Comparison of ENCODE assay signal across 10 cellular contexts in the genomic region with DNA sequence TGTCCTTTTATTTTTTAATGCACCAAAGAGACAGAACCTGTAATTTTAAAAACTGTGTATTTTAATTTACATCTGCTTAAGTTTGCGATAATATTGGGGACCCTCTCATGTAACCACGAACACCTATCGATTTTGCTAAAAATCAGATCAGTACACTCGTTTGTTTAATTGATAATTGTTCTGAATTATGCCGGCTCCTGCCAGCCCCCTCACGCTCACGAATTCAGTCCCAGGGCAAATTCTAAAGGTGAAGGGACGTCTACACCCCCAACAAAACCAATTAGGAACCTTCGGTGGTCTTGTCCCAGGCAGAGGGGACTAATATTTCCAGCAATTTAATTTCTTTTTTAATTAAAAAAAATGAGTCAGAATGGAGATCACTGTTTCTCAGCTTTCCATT. TPM values are rescaled to one million over a fixed set of nuclear protein-coding genes. Genes with fewer than 3 reads are reported as not detected.
DNase-seq lines count a peak whose midpoint lies in the region; ATAC-seq, FAIRE-seq and TF ChIP-seq lines count a peak whose summit lies in the region.
"Had no signal": no experiment of that assay in that cellular context is flagged by ENCODE, and none has a peak within 500 bp of the region (broad histone marks: within the 10 kb centered on the region; RNA-seq: fewer than 3 reads in every experiment).

No MANE protein-coding gene starts in this region.

- peaks cover 20% of the 10 kb centered on the region for H4K20me1 ChIP-seq in osteoblast (ENCODE audit: insufficient read depth, low read length)

- TF ChIP-seq CTCF in fibroblast of mammary gland (conservative IDR thresholded peaks at IDR 0.05; ENCODE audit: control insufficient read depth, insufficient read depth, low read depth, low read length) (no peak), osteoblast (IDR thresholded peaks at IDR 0.05; ENCODE audit: extremely low read depth, low read depth, low read length) (no peak)

- H3K9me3 ChIP-seq in T-helper 17 cell (ENCODE audit: control insufficient read depth, low read length, poor library complexity, severe bottlenecking) (no peaks in the 10 kb centered on the region), osteoblast (ENCODE audit: low read depth, low read length) (no peaks in the 10 kb centered on the region)

- peaks cover 46% of the 10 kb centered on the region for H3K79me2 ChIP-seq in osteoblast (ENCODE audit: insufficient read depth, low read length)

- peak overlapping the region; percentile 97 for H3K27ac ChIP-seq in osteoblast (ENCODE audit: low read depth, low read length)

- FAIRE-seq in G401.6 (lab: Jason Lieb, UNC): peak; percentile 84

- H3K27ac Mint-ChIP-seq in T-helper 17 cell: no peak overlapping the region

- H3K4me3 Mint-ChIP-seq in T-helper 17 cell: peak overlapping the region; percentile 92
- H3K4me3 Mint-ChIP-seq: activated CD8-positive, alpha-beta memory T cell treated with anti-CD3 and anti-CD28 coated beads, Interleukin-2, amount 10 ng/mL, durations not matched to agents 7 days and 5 days had no signal

- peaks cover 18% of the 10 kb centered on the region for H3K36me3 ChIP-seq in osteoblast (ENCODE audit: insufficient read depth, low read length)

- DNase-seq in T-helper 17 cell: no peak
- no peak for DNase-seq in fibroblast of mammary gland (ENCODE audit: low read depth)
- DNase-seq in osteoblast (ENCODE audit: insufficient read length, low spot score, missing footprints): no peak
- no peak for DNase-seq in COLO829 (ENCODE audit: low spot score)
- DNase-seq in hippocampal formation (lab: John Stamatoyannopoulos, UW): no peak
- DNase-seq in stimulated activated CD4-positive, alpha-beta T cell treated with anti-CD3 and anti-CD28 coated beads, Interleukin-1b, Interleukin-23, amount 100 ng/mL, for 48 hours: no peak
- DNase-seq in activated CD8-positive, alpha-beta memory T cell treated with anti-CD3 and anti-CD28 coated beads, Interleukin-2, amount 50 U/mL, for 4 hours: no peak
- DNase-seq: activated CD8-positive, alpha-beta memory T cell treated with anti-CD3 and anti-CD28 coated beads, Interleukin-2, amount 10 ng/mL, durations not matched to agents 7 days and 5 days; stimulated activated naive CD4-positive, alpha-beta T cell treated with Interleukin-2 at 50 U/mL for 16 hours had no signal

- peaks cover 28% of the 10 kb centered on the region for H3K4me1 Mint-ChIP-seq in T-helper 17 cell

- peaks cover 4% of the 10 kb centered on the region for H3K36me3 Mint-ChIP-seq in T-helper 17 cell (ENCODE audit: low read depth)
- H3K36me3 Mint-ChIP-seq: activated CD8-positive, alpha-beta memory T cell treated with anti-CD3 and anti-CD28 coated beads, Interleukin-2, amount 10 ng/mL, durations not matched to agents 7 days and 5 days had no signal

- no peak for ATAC-seq in T-helper 17 cell
- ATAC-seq: activated CD8-positive, alpha-beta memory T cell treated with anti-CD3 and anti-CD28 coated beads, Interleukin-2, amount 10 ng/mL, durations not matched to agents 7 days and 5 days had no signal

- H3K27me3 Mint-ChIP-seq in T-helper 17 cell: peaks cover 42% of the 10 kb centered on the region

- no peaks in the 10 kb centered on the region for H3K27me3 ChIP-seq in osteoblast (ENCODE audit: insufficient read depth, low read length)

- H3K4me3 ChIP-seq in fibroblast of mammary gland (ENCODE audit: control insufficient read depth, low read depth, low read length) (peak overlapping the region; percentile 99), osteoblast (ENCODE audit: insufficient read depth, low read length) (peak overlapping the region; percentile 91)

- H3K4me1 ChIP-seq in osteoblast (ENCODE audit: insufficient read depth, low read length): peaks cover 47% of the 10 kb centered on the region

- H2AFZ ChIP-seq in osteoblast (ENCODE audit: low read length): peak overlapping the region; percentile 82

- H3K4me2 ChIP-seq in osteoblast (ENCODE audit: insufficient read depth, low read length): peak overlapping the region; percentile 99

RNA-seq across cellular contexts. Expression of gene CCND1, which starts 1.1 kb away (rescaled TPM):
- total RNA-seq in T-helper 17 cell (1 to 10 TPM; 1.1 to 3.9 TPM), osteoblast (187 and 237 TPM in 2 replicates)

RNA-seq across cellular contexts. Expression of gene LTO1, which starts 35.3 kb away (rescaled TPM):
- total RNA-seq in T-helper 17 cell: 10 to 100 TPM; 33.4 to 43.2 TPM
- 21.8 and 24.6 TPM in 2 replicates for total RNA-seq in osteoblast

Comparison
In these comparisons a context has a peak if more than half of its experiments do, and no peak if none do; other contexts are left out.
1. RNA of gene CCND1, which starts 1.1 kb away (total RNA-seq): 187 to 237 TPM in osteoblast; 1.1 to 3.9 TPM in T-helper 17 cell; every median in the first group is over 10 times any median in the second.